8 cellular contexts compared by ENCODE assay signal in the genomic region with DNA sequence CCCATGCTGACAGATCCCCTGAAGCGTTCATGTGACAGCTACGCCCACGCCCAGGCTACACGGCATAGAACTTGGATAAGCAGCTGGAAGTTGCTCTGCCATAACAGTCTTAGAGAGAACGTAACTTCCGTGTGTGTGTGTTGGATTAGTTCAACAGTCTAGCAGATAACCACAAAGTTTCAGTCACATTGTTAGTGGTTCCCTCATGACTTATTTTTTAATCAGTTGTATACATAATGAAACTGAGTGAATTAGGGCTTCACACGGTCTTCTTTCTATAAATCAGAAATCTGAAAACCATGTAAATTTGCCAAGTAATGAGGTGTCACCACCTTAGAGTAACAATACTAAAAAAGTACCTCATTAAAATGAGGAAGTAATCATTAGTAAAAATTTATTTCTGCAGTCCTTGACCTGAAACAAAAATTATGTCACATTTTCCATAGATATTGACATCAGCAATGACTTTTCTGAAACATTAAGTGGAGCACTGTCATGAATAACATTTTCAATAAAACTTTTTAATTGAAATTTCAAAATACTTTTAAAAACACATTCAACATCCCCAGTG. TPM values are rescaled to one million over a fixed set of nuclear protein-coding genes. Genes with fewer than 3 reads are reported as not detected.
A peak's percentile ranks its signal among the peaks of the same experiment; 100 is the strongest.
DNase-seq lines count a peak whose midpoint lies in the region; ATAC-seq and TF ChIP-seq lines count a peak whose summit lies in the region.

No MANE protein-coding gene starts in this region.

- H3K9me3 ChIP-seq in WERI-Rb-1 (ENCODE audit: severe bottlenecking): no peaks in the 10 kb centered on the region

- H3K36me3 ChIP-seq in WERI-Rb-1: no peaks in the 10 kb centered on the region

- no peak for TF ChIP-seq CTCF in WERI-Rb-1 (IDR thresholded peaks at IDR 0.05; ENCODE audit: low read depth, low read length)

- no peak overlapping the region for H3K4me3 ChIP-seq in WERI-Rb-1 (ENCODE audit: low read depth, low read length)

- no peaks in the 10 kb centered on the region for H3K27me3 ChIP-seq in WERI-Rb-1 (ENCODE audit: insufficient read depth, low read depth, severe bottlenecking)

- in situ Hi-C loops in KBM-7 (cut with MboI; ENCODE audit: low pct_unique_long_range_greater_than_20kb, low sequenced_read_pairs): no loop called here

- peak; percentile 73 for DNase-seq in KBM-7
- DNase-seq in left colon: peak in 1 of 2 donors; percentile 24
- no peak for DNase-seq in midbrain (lab: John Stamatoyannopoulos, UW)
- DNase-seq in NCI-H446 treated with DMSO at 0.1 percent for 48 hours (lab: John Stamatoyannopoulos, UW): no peak
- DNase-seq in WERI-Rb-1: no peak
- DNase-seq in NCI-H2171 treated with DMSO at 0.1 percent for 48 hours (lab: John Stamatoyannopoulos, UW): no peak

- ATAC-seq in GM18519 (IDR thresholded peaks at IDR 0.05; ENCODE audit: low FRiP score, unreplicated experiment) (peak; percentile 80), GM21723 (IDR thresholded peaks at IDR 0.05; ENCODE audit: unreplicated experiment) (peak; percentile 89), left colon (peak; percentile 48)

- intact Hi-C loops in left colon (cut with DNase I, micrococcal nuclease): no loop called here

- H3K27ac ChIP-seq in WERI-Rb-1: no peak overlapping the region

RNA-seq across cellular contexts. Expression of a gene that starts 21.7 kb away (rescaled TPM):
- total RNA-seq in left colon: 1 to 10 TPM; 8.9 to 9.7 TPM
